15 cellular contexts compared by ENCODE assay signal in the genomic region with DNA sequence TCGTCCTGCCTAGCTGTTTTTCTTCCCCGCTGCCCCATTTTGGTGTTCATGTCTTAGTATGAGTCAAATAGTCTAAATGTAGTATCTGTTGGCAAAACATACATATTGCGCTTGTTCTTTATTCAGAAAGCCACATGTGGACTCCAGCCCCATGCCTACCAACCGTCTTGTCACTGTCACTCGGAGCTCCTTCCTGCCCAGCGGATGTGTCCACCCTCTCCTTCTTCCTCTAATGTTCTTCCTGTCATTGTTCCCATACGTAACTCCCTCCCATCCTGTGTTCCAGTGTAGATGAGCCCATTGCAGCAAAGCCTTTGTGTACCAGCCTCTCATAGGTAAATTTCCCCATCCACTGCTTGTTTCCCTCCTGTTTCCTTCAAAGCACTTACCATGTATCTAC.
DNase-seq lines count a peak whose midpoint lies in the region; ATAC-seq and TF ChIP-seq lines count a peak whose summit lies in the region.
"Had no signal": no experiment of that assay in that cellular context is flagged by ENCODE, and none has a peak within 500 bp of the region (broad histone marks: within the 10 kb centered on the region; RNA-seq: fewer than 3 reads in every experiment).

No MANE protein-coding gene starts in this region.

- no peaks in the 10 kb centered on the region for H3K9me3 ChIP-seq in left ventricle myocardium inferior (replicated peaks)
- H3K9me3 ChIP-seq: BLaER1 treated with 17β-estradiol and CSF1 and Interleukin-3, amounts not matched to agents 10 nM and 100 nM had no signal

- peaks cover 12% of the 10 kb centered on the region for H3K4me1 ChIP-seq in left ventricle myocardium inferior
- H3K4me1 ChIP-seq: BLaER1 treated with 17β-estradiol and CSF1 and Interleukin-3, amounts not matched to agents 10 nM and 100 nM had no signal

- H3K27me3 ChIP-seq in left ventricle myocardium inferior (ENCODE audit: low read depth) = no peaks in the 10 kb centered on the region
- H3K27me3 ChIP-seq: BLaER1 treated with 17β-estradiol and CSF1 and Interleukin-3, amounts not matched to agents 10 nM and 100 nM had no signal

- DNase-seq in left ventricle myocardium inferior (no peak), Right ventricle myocardium inferior (ENCODE audit: missing footprints) (no peak), dermis microvascular lymphatic vessel endothelial cell (ENCODE audit: low read depth in 2 of 2) (peak; percentile 40 to 53), lung microvascular endothelial cell (ENCODE audit: low read depth in 2 of 2) (peak; percentile 61 to 69), H4 (ENCODE audit: low spot score) (no peak), cerebellar cortex (ENCODE audit: low spot score) (no peak), DMS53 (lab: John Stamatoyannopoulos, UW) (no peak)
- DNase-seq: Calu3; CD8-positive, alpha-beta T cell; DND-41; EL; GOT3; H9 had no signal

- intact Hi-C loops in left ventricle myocardium inferior (cut with micrococcal nuclease) = no loop called here
- intact Hi-C loops in Right ventricle myocardium inferior (cut with DNase I) = no loop called here

- no peaks in the 10 kb centered on the region for H3K36me3 ChIP-seq in left ventricle myocardium inferior
- H3K36me3 ChIP-seq: BLaER1 treated with 17β-estradiol and CSF1 and Interleukin-3, amounts not matched to agents 10 nM and 100 nM had no signal

- no peak overlapping the region for H3K4me3 ChIP-seq in left ventricle myocardium inferior
- H3K4me3 ChIP-seq: BLaER1 treated with 17β-estradiol and CSF1 and Interleukin-3, amounts not matched to agents 10 nM and 100 nM; GM12878 had no signal

- no peak for ATAC-seq in Right ventricle myocardium inferior
- ATAC-seq: CD8-positive, alpha-beta T cell; GM12878 had no signal

- peak overlapping the region; percentile 56 for H3K27ac ChIP-seq in left ventricle myocardium inferior (replicated peaks)
- H3K27ac ChIP-seq: BLaER1 treated with 17β-estradiol and CSF1 and Interleukin-3, amounts not matched to agents 10 nM and 100 nM had no signal

- TF ChIP-seq CTCF in left ventricle myocardium inferior (IDR thresholded peaks at IDR 0.05; ENCODE audit: borderline replicate concordance) = no peak

Comparison
In these comparisons a context has a peak if more than half of its experiments do, and no peak if none do; other contexts are left out.
1. DNase-seq: peak in dermis microvascular lymphatic vessel endothelial cell (2 of 2) and lung microvascular endothelial cell (2 of 2); none in left ventricle myocardium inferior (single experiment), Right ventricle myocardium inferior (single experiment), H4 (single experiment), cerebellar cortex (single experiment) and DMS53 (single experiment).